20 cellular contexts compared by ENCODE assay signal in genomic region chr1:214146523-214146922, GRCh38.
A peak's percentile ranks its signal among the peaks of the same experiment; 100 is the strongest.
DNase-seq lines count a peak whose midpoint lies in the region; FAIRE-seq and TF ChIP-seq lines count a peak whose summit lies in the region.
"Had no signal": no experiment of that assay in that cellular context is flagged by ENCODE, and none has a peak within 500 bp of the region (broad histone marks: within the 10 kb centered on the region; RNA-seq: fewer than 3 reads in every experiment).

No MANE protein-coding gene starts in this region.

- FAIRE-seq in kidney (lab: Jason Lieb, UNC) = no peak
- FAIRE-seq: A549 had no signal

- H3K36me3 ChIP-seq in mesendoderm (ENCODE audit: control insufficient read depth, insufficient read depth, low read length) (no peaks in the 10 kb centered on the region), kidney (ENCODE audit: control insufficient read depth in 1 of 2, insufficient read depth in 2 of 2, low read length in 2 of 2) (no peaks in the 10 kb centered on the region)
- H3K36me3 ChIP-seq in effector memory CD4-positive, alpha-beta T cell (ENCODE audit: control insufficient read depth, insufficient read depth, low read length) = no peaks in the 10 kb centered on the region
- H3K36me3 ChIP-seq: ascending aorta, gastrocnemius medialis, SJCRH30 had no signal

- H3K9me3 Mint-ChIP-seq in progenitor cell of endocrine pancreas (ENCODE audit: low read depth) = no peaks in the 10 kb centered on the region
- H3K9me3 Mint-ChIP-seq: activated CD4-positive, alpha-beta memory T cell treated with anti-CD3 and anti-CD28 coated beads, Interleukin-2, amount 10 ng/mL, durations not matched to agents 7 days and 5 days; activated T-helper 17 cell treated with anti-CD3 and anti-CD28 coated beads, Interleukin-2, amount 50 U/mL, for 72 hours; HFFc6 had no signal

- H3K27me3 Mint-ChIP-seq in progenitor cell of endocrine pancreas = no peaks in the 10 kb centered on the region
- H3K27me3 Mint-ChIP-seq: activated CD4-positive, alpha-beta memory T cell treated with anti-CD3 and anti-CD28 coated beads, Interleukin-2, amount 10 ng/mL, durations not matched to agents 7 days and 5 days had no signal

- no peak overlapping the region for H2AK5ac ChIP-seq in mesendoderm (ENCODE audit: low read length)

- H4K5ac ChIP-seq in mesendoderm (ENCODE audit: low read length) = no peak overlapping the region

- H3K4me3 Mint-ChIP-seq in progenitor cell of endocrine pancreas (ENCODE audit: low read depth) = no peak overlapping the region
- H3K4me3 Mint-ChIP-seq: activated CD4-positive, alpha-beta memory T cell treated with anti-CD3 and anti-CD28 coated beads, Interleukin-2, amount 10 ng/mL, durations not matched to agents 7 days and 5 days; activated T-helper 17 cell treated with anti-CD3 and anti-CD28 coated beads, Interleukin-2, amount 50 U/mL, for 72 hours; HFFc6 had no signal

- no peak overlapping the region for H2BK120ac ChIP-seq in mesendoderm (ENCODE audit: low read depth, low read length)

- peaks cover 8% of the 10 kb centered on the region for H3K4me1 ChIP-seq in mesendoderm (ENCODE audit: control insufficient read depth, low read depth, low read length)
- H3K4me1 ChIP-seq in effector memory CD4-positive, alpha-beta T cell (ENCODE audit: control insufficient read depth, insufficient read depth, low read length, poor library complexity, severe bottlenecking) = no peaks in the 10 kb centered on the region
- H3K4me1 ChIP-seq in kidney (ENCODE audit: control insufficient read depth in 1 of 2, insufficient read depth in 1 of 2, low read depth in 1 of 2, low read length in 2 of 2) = no peaks in the 10 kb centered on the region
- H3K4me1 ChIP-seq: A549, ascending aorta, gastrocnemius medialis, SJCRH30 had no signal

- no CpG with 5 or more reads among the region's 4 CpGs for WGBS in mesendoderm (ENCODE audit: extremely low coverage, insufficient coverage, low lambda C conversion rate)

- H3K4me3 ChIP-seq in mesendoderm (ENCODE audit: low read length) (no peak overlapping the region), kidney (ENCODE audit: low read length in 2 of 2) (no peak overlapping the region)
- no peak overlapping the region for H3K4me3 ChIP-seq in effector memory CD4-positive, alpha-beta T cell (ENCODE audit: insufficient read depth, low read depth, low read length, poor library complexity, severe bottlenecking)
- H3K4me3 ChIP-seq: A549, ascending aorta, gastrocnemius medialis, SJCRH30 had no signal

- H3K18ac ChIP-seq in mesendoderm (ENCODE audit: low read length) = peak overlapping the region; percentile 39

- H3K4me1 Mint-ChIP-seq in progenitor cell of endocrine pancreas (ENCODE audit: low read depth) = peaks cover 11% of the 10 kb centered on the region
- H3K4me1 Mint-ChIP-seq: activated CD4-positive, alpha-beta memory T cell treated with anti-CD3 and anti-CD28 coated beads, Interleukin-2, amount 10 ng/mL, durations not matched to agents 7 days and 5 days; activated T-helper 17 cell treated with anti-CD3 and anti-CD28 coated beads, Interleukin-2, amount 50 U/mL, for 72 hours had no signal

- H3K79me1 ChIP-seq in mesendoderm (ENCODE audit: low read length) = no peaks in the 10 kb centered on the region

- H3K79me2 ChIP-seq in mesendoderm (ENCODE audit: control insufficient read depth, insufficient read depth, low read length) = no peaks in the 10 kb centered on the region

- H3K23ac ChIP-seq in mesendoderm (ENCODE audit: low read length) = no peak overlapping the region

- H3K27ac Mint-ChIP-seq in progenitor cell of endocrine pancreas = no peak overlapping the region
- H3K27ac Mint-ChIP-seq: activated CD4-positive, alpha-beta memory T cell treated with anti-CD3 and anti-CD28 coated beads, Interleukin-2, amount 10 ng/mL, durations not matched to agents 7 days and 5 days; activated T-helper 17 cell treated with anti-CD3 and anti-CD28 coated beads, Interleukin-2, amount 50 U/mL, for 72 hours; HFFc6 had no signal

- H3K9ac ChIP-seq in mesendoderm (ENCODE audit: low read length) = no peak overlapping the region
- H3K9ac ChIP-seq in kidney (ENCODE audit: low read length in 2 of 2) = no peak overlapping the region

- intact Hi-C loops in kidney (cut with DNase I) = no loop called here

- no peak overlapping the region for H3K4me2 ChIP-seq in mesendoderm (ENCODE audit: low read length)
- H3K4me2 ChIP-seq: A549 had no signal

- no peak overlapping the region for H2BK5ac ChIP-seq in mesendoderm (ENCODE audit: low read length)

- H3K9me3 ChIP-seq in effector memory CD4-positive, alpha-beta T cell (ENCODE audit: control insufficient read depth, low read length) = no peaks in the 10 kb centered on the region
- no peaks in the 10 kb centered on the region for H3K9me3 ChIP-seq in kidney (ENCODE audit: control insufficient read depth in 1 of 2, low read length in 2 of 2)
- H3K9me3 ChIP-seq: A549, ascending aorta, gastrocnemius medialis had no signal

- H3K56ac ChIP-seq in mesendoderm (ENCODE audit: low read length) = no peak overlapping the region

- no peaks in the 10 kb centered on the region for H3K27me3 ChIP-seq in mesendoderm (ENCODE audit: insufficient read depth, low read length, poor library complexity)
- H3K27me3 ChIP-seq in effector memory CD4-positive, alpha-beta T cell (replicated peaks; ENCODE audit: control insufficient read depth, insufficient read depth, low read length, poor library complexity, severe bottlenecking) = no peaks in the 10 kb centered on the region
- H3K27me3 ChIP-seq: ascending aorta, gastrocnemius medialis, SJCRH30 had no signal

- DNase-seq in SHP77 treated with DMSO at 0.1 percent for 48 hours (lab: John Stamatoyannopoulos, UW) (peak; percentile 7), SHP77 (lab: John Stamatoyannopoulos, UW) (no peak), HPDE6-E6E7 (ENCODE audit: extremely low spot score) (peak; percentile 32), SW480 (ENCODE audit: low spot score) (peak; percentile 52), mesendoderm (peak; percentile 46), progenitor cell of endocrine pancreas (ENCODE audit: low spot score, unreplicated experiment) (no peak), kidney (no peak)
- no peak for DNase-seq in effector memory CD4-positive, alpha-beta T cell
- DNase-seq: activated CD4-positive, alpha-beta memory T cell treated with anti-CD3 and anti-CD28 coated beads, Interleukin-2, amount 10 ng/mL, durations not matched to agents 7 days and 5 days; effector CD8-positive, alpha-beta T cell; gastrocnemius medialis; HFFc6; IMR-90; kidney glomerular epithelial cell; SJCRH30; substantia nigra; T1000 had no signal

- no peak overlapping the region for H4K8ac ChIP-seq in mesendoderm (ENCODE audit: low read depth, low read length)

- no peak for TF ChIP-seq CTCF in progenitor cell of endocrine pancreas (IDR thresholded peaks at IDR 0.05; ENCODE audit: unreplicated experiment)
- no peak for TF ChIP-seq CTCF in kidney (IDR thresholded peaks at IDR 0.05; ENCODE audit: borderline replicate concordance, extremely low read depth, insufficient read depth)

- H3K4ac ChIP-seq in mesendoderm (ENCODE audit: low read depth, low read length) = no peak overlapping the region

- H2BK15ac ChIP-seq in mesendoderm (replicated peaks; ENCODE audit: low read depth) = no peak overlapping the region

- H3K27ac ChIP-seq in mesendoderm (ENCODE audit: low read depth, low read length) (no peak overlapping the region), kidney (ENCODE audit: low read depth in 2 of 2, low read length in 2 of 2) (no peak overlapping the region)
- H3K27ac ChIP-seq in effector memory CD4-positive, alpha-beta T cell (ENCODE audit: insufficient read depth, low read length, poor library complexity, severe bottlenecking) = no peak overlapping the region
- H3K27ac ChIP-seq: A549, ascending aorta, gastrocnemius medialis, SJCRH30 had no signal

- H3K36me3 Mint-ChIP-seq in progenitor cell of endocrine pancreas (ENCODE audit: insufficient read depth) = no peaks in the 10 kb centered on the region

Comparison
In these comparisons a context has a peak if more than half of its experiments do, and no peak if none do; other contexts are left out.
1. DNase-seq: peak in SHP77 treated with DMSO at 0.1 percent for 48 hours (single experiment), HPDE6-E6E7 (single experiment), SW480 (single experiment) and mesendoderm (single experiment); none in SHP77 (0 of 2), progenitor cell of endocrine pancreas (single experiment), effector memory CD4-positive, alpha-beta T cell (0 of 3) and kidney (single experiment).